22 cellular contexts compared by ENCODE assay signal in the genomic region with DNA sequence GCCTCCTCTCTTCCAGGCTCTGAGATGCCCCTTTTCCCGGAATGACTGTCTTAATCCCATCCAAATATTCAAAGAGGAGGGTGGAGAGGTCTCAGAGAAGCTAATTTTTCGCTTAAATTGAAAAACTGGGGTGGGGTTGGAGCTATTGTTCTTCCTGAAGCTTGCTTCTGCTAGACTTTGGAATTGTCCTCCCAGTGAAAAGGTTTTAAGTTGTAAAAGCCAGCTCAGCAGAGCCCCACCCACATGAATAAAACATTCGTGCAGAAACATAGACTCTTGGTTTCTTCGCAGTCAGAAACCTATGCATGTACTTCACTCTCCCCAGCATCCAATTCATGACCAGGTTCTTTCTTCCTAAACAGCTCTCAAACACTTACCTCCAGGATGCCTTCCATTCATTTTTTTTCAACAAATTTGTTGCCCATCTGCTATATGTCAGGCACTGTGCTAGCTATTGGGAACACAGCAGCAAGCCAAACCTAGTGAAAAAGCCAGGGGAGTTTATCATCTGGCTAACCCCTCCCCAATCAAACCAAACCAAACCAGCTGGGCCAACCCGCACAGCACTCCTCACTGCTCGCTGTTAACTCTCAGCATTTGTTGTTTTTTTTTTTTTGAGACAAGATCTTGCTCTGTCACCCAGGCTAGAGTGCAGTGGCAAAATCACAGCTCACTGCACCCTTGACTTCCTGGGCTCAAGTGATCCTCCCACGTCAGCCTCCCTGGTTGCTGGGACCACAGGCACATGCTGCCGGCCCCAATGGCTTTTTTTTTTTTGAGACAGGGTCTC. TPM values are rescaled to one million over a fixed set of nuclear protein-coding genes. Genes with fewer than 3 reads are reported as not detected.
A peak's percentile ranks its signal among the peaks of the same experiment; 100 is the strongest.
DNase-seq lines count a peak whose midpoint lies in the region; ATAC-seq, FAIRE-seq and TF ChIP-seq lines count a peak whose summit lies in the region.
"Had no signal": no experiment of that assay in that cellular context is flagged by ENCODE, and none has a peak within 500 bp of the region (broad histone marks: within the 10 kb centered on the region; RNA-seq: fewer than 3 reads in every experiment).

No MANE protein-coding gene starts in this region.

- no TSS peak for BruUV-seq in K562 (replicated peaks; lab: Mats Ljungman, UMichigan)

- CTCF ChIA-PET in K562 (lab: Yijun Ruan, JAX; ENCODE audit: low intra/inter-chr PET ratio): no interaction called here

- no peak overlapping the region for H2AFZ ChIP-seq in K562 (ENCODE audit: low read depth, low read length)
- no peak overlapping the region for H2AFZ ChIP-seq in smooth muscle cell (ENCODE audit: low read depth)

- H3K36me3 ChIP-seq in K562 (ENCODE audit: control insufficient read depth, insufficient read depth, low read length): no peaks in the 10 kb centered on the region
- no peaks in the 10 kb centered on the region for H3K36me3 ChIP-seq in lung (ENCODE audit: control insufficient read depth in 2 of 2, insufficient read depth in 2 of 2, low read length in 2 of 2)
- H3K36me3 ChIP-seq in smooth muscle cell (ENCODE audit: low read depth): no peaks in the 10 kb centered on the region
- no peaks in the 10 kb centered on the region for H3K36me3 ChIP-seq in prostate gland

- H3K27me3 ChIP-seq in K562 (ENCODE audit: control insufficient read depth in 2 of 2, insufficient read depth in 2 of 2, low read length in 2 of 2) (peaks cover 0 to 5% of the 10 kb centered on the region in 2 experiments; a peak in 2 of 5 replicates), lung (ENCODE audit: control insufficient read depth, insufficient read depth) (no peaks in the 10 kb centered on the region), smooth muscle cell (ENCODE audit: low read depth) (no peaks in the 10 kb centered on the region), prostate gland (replicated peaks; ENCODE audit: insufficient read depth) (no peaks in the 10 kb centered on the region)

- POLR2A ChIA-PET in K562 (lab: Yijun Ruan, JAX): no interaction called here

- no peaks in the 10 kb centered on the region for H3K9me1 ChIP-seq in K562 (ENCODE audit: control insufficient read depth, insufficient read depth, low read length)

- H3K9me3 ChIP-seq in K562 (replicated peaks; ENCODE audit: control insufficient read depth, insufficient read depth, low read depth, low read length) (no peaks in the 10 kb centered on the region; the same call in 1 of the 2 replicates), lung (ENCODE audit: control insufficient read depth in 2 of 2, insufficient read depth in 1 of 2, low read length in 1 of 2) (no peaks in the 10 kb centered on the region), smooth muscle cell (replicated peaks; ENCODE audit: low read depth) (no peaks in the 10 kb centered on the region), prostate gland (no peaks in the 10 kb centered on the region)

- TF ChIP-seq RAD21 in K562 (CRISPR knock-in tag; conservative IDR thresholded peaks at IDR 0.05 in 1 of 2, IDR thresholded peaks at IDR 0.05 in 1 of 2): no peak

- H3K79me2 ChIP-seq in K562 (ENCODE audit: control insufficient read depth, insufficient read depth, low read length) (no peaks in the 10 kb centered on the region), smooth muscle cell (ENCODE audit: low read depth) (no peaks in the 10 kb centered on the region)

- in situ Hi-C loops in K562 (cut with MboI): no loop called here

- peak; percentile 44 for DNase-seq in LoVo (ENCODE audit: low spot score)
- DNase-seq in K562 (ENCODE audit: extremely low read depth in 1 of 4, low spot score in 3 of 4): peak in 1 of 4 experiments; percentile 6
- no peak for DNase-seq in lung (ENCODE audit: low spot score)
- DNase-seq in smooth muscle cell (lab: John Stamatoyannopoulos, UW; ENCODE audit: unreplicated experiment): no peak
- DNase-seq in GM03348 (ENCODE audit: low spot score): no peak
- no peak for DNase-seq in prostate gland (ENCODE audit: low spot score)
- DNase-seq: activated B cell treated with CpG ODN at 0.5 μM for 24 hours; activated CD4-positive, alpha-beta memory T cell treated with anti-CD3 and anti-CD28 coated beads, Interleukin-2, amount 10 ng/mL, durations not matched to agents 7 days and 5 days; activated T-cell treated with anti-CD3 and anti-CD28 coated beads, Interleukin-2, amount 50 U/mL, for 4 hours; GF-D8; kidney glomerular epithelial cell; NCI-H1930; NCI-H510A; posterior cingulate gyrus; SHP77 treated with DMSO at 0.1 percent for 48 hours; stimulated activated CD4-positive, alpha-beta T cell treated with anti-CD3 and anti-CD28 coated beads, Interleukin-4, amount 100 ng/mL, for 24 hours had no signal

- no peak for TF ChIP-seq CTCF in K562 (IDR thresholded peaks at IDR 0.05 in 2 of 3, conservative IDR thresholded peaks at IDR 0.05 in 1 of 3; ENCODE audit: insufficient read depth in 2 of 3, low read depth in 1 of 3, low read length in 3 of 3)
- TF ChIP-seq CTCF in lung (IDR thresholded peaks at IDR 0.05; ENCODE audit: control extremely low read depth, extremely low read depth): no peak
- TF ChIP-seq CTCF in smooth muscle cell (IDR thresholded peaks at IDR 0.05; ENCODE audit: borderline replicate concordance, insufficient read depth, poor library complexity, severe bottlenecking): no peak
- TF ChIP-seq CTCF in prostate gland (IDR thresholded peaks at IDR 0.05): no peak

- H3K27ac ChIP-seq in K562 (ENCODE audit: extremely low read depth, low read depth, low read length) (no peak overlapping the region), lung (ENCODE audit: low read depth in 1 of 2, low read length in 1 of 2) (peak overlapping the region in 1 of 2 donors; percentile 53), smooth muscle cell (ENCODE audit: low read depth) (no peak overlapping the region), prostate gland (no peak overlapping the region)
- H3K27ac ChIP-seq: skin epidermis had no signal

- no peak overlapping the region for H3K4me2 ChIP-seq in K562 (ENCODE audit: insufficient read depth, low read length)
- no peak overlapping the region for H3K4me2 ChIP-seq in smooth muscle cell

- no peak overlapping the region for H3K9ac ChIP-seq in K562 (ENCODE audit: insufficient read depth in 1 of 2, low read depth in 2 of 2, low read length in 2 of 2)
- H3K9ac ChIP-seq in smooth muscle cell (ENCODE audit: low read depth): no peak overlapping the region

- intact Hi-C loops in K562 (cut with micrococcal nuclease): no loop called here
- intact Hi-C loops in prostate gland (cut with DNase I): no loop called here

- TF ChIP-seq EP300 in K562 (IDR thresholded peaks at IDR 0.05; ENCODE audit: low read length): no peak

- TF ChIP-seq POLR2A in K562 (conservative IDR thresholded peaks at IDR 0.05) (no peak), GM18505 (IDR thresholded peaks at IDR 0.05; ENCODE audit: borderline replicate concordance, extremely low read depth, insufficient read depth, insufficient read length) (no peak), prostate gland (IDR thresholded peaks at IDR 0.05) (no peak)

- ATAC-seq in K562: peak; percentile 70
- peak; percentile 39 for ATAC-seq in lung (ENCODE audit: insufficient read depth, low FRiP score)
- no peak for ATAC-seq in HG02678 (IDR thresholded peaks at IDR 0.05; ENCODE audit: unreplicated experiment)
- ATAC-seq in GM18505 (IDR thresholded peaks at IDR 0.05; ENCODE audit: unreplicated experiment): no peak
- ATAC-seq: activated T-cell treated with anti-CD3 and anti-CD28 coated beads, Interleukin-2, amount 50 U/mL, for 4 hours had no signal

- no peaks in the 10 kb centered on the region for H3F3A ChIP-seq in smooth muscle cell (ENCODE audit: low read depth)

- 11% methylated on average over 8 of the region's 8 CpGs for WGBS in K562 (ENCODE audit: insufficient coverage, low coverage, missing lambda C conversion rate)
- WGBS in lung, 2 donors: 59 to 69% methylated on average over 8 of the region's 8 CpGs
- WGBS in smooth muscle cell (ENCODE audit: low lambda C conversion rate): 75% methylated on average over 8 of the region's 8 CpGs
- 65% methylated on average over 8 of the region's 8 CpGs for WGBS in prostate gland

- H3K4me3 ChIP-seq in K562 (no peak overlapping the region), lung (no peak overlapping the region), smooth muscle cell (peak overlapping the region; percentile 13), prostate gland (no peak overlapping the region)
- H3K4me3 ChIP-seq: skin epidermis had no signal

- H3K4me1 ChIP-seq in K562 (replicated peaks in 1 of 2; ENCODE audit: control insufficient read depth in 2 of 2, insufficient read depth in 2 of 2, low read length in 2 of 2) (no peaks in the 10 kb centered on the region), lung (ENCODE audit: control insufficient read depth in 2 of 2, insufficient read depth in 2 of 2, low read length in 2 of 2) (no peaks in the 10 kb centered on the region), smooth muscle cell (ENCODE audit: low read depth) (no peaks in the 10 kb centered on the region), prostate gland (replicated peaks) (no peaks in the 10 kb centered on the region)

- FAIRE-seq in K562 (lab: Jason Lieb, UNC): no peak
- FAIRE-seq: astrocyte, D721Med, GM12892 had no signal

- H4K20me1 ChIP-seq in K562 (replicated peaks; ENCODE audit: control insufficient read depth, insufficient read depth, low read length) (no peaks in the 10 kb centered on the region), smooth muscle cell (ENCODE audit: low read depth) (no peaks in the 10 kb centered on the region)

RNA-seq across cellular contexts. Expression of gene OCLN, which starts 37.9 kb away (rescaled TPM):
- 0.58 and 2.8 TPM in 2 replicates for total RNA-seq in K562 (2011; cell fraction: chromatin; rRNA removed; ENCODE audit: low replicate concordance)
- total RNA-seq in K562 (2011; cell fraction: nucleolus; rRNA removed): 0.33 and 0.53 TPM in 2 replicates
- 1.4 and 2.7 TPM in 2 replicates for total RNA-seq in K562 (2011; cell fraction: nucleoplasm; rRNA removed)
- total RNA-seq in K562 (2014; rRNA removed): 0.05 and 0.08 TPM in 2 replicates
- 0.22 and 0.29 TPM in 2 replicates for total RNA-seq in K562 (2014; rRNA removed; fragmentation: Illumina TruSeq; extraction: Trizol)
- 0.23 and 0.29 TPM in 2 replicates for total RNA-seq in K562 (2015; rRNA removed; fragmentation: Illumina TruSeq; extraction: Trizol)
- total RNA-seq in K562 (2021): 0.27 and 0.29 TPM in 2 replicates
- 0.09 and 0.15 TPM in 2 replicates for polyA plus RNA-seq in K562 (2011; rRNA removed)
- 0.01 and 0.03 TPM in 2 replicates for polyA plus RNA-seq in K562 (2011; cell fraction: cytosol; rRNA removed)
- 0.11 and 0.20 TPM in 2 replicates for polyA plus RNA-seq in K562 (2011; cell fraction: nucleus; rRNA removed)
- 0.09 and 0.11 TPM in 2 replicates for polyA plus RNA-seq in K562 (2012)
- 0.03 and 0.06 TPM in 2 replicates for polyA plus RNA-seq in K562 (2014; fragmentation: Illumina TruSeq; extraction: Trizol)
- polyA plus RNA-seq in K562 (2014; fragmentation: Nextera tagmentation; extraction: Ambion mirVana): under 1 TPM; 0.06 to 0.08 TPM
- polyA plus RNA-seq in K562 (2014; rRNA removed): 0.19 and 0.22 TPM in 2 replicates
- polyA minus RNA-seq in K562 (2011; rRNA and poly(A)+ RNA removed): 0.39 and 0.42 TPM in 2 replicates
- polyA minus RNA-seq in K562 (2011; cell fraction: cytosol; rRNA and poly(A)+ RNA removed): 0.19 TPM in 1 of 2 replicates, not detected in the other
- polyA minus RNA-seq in K562 (2011; cell fraction: nucleus; rRNA and poly(A)+ RNA removed): 0.40 and 0.44 TPM in 2 replicates
- 100 to 1,000 TPM in 1 of 2 donors, 10 to 100 TPM in 1; 70.3 to 129 TPM for total RNA-seq in lung
- 10 to 100 TPM; 19.7 to 23.0 TPM for polyA plus RNA-seq in lung
- 9.0 and 10.4 TPM in 2 replicates for total RNA-seq in smooth muscle cell
- polyA plus RNA-seq in smooth muscle cell: 0.94 and 4.1 TPM in 2 replicates
- 10 to 100 TPM; 20.2 to 26.8 TPM for total RNA-seq in prostate gland

RNA-seq across cellular contexts. Expression of gene MARVELD2, which starts 39.7 kb away (rescaled TPM):
- total RNA-seq in K562 (2011; cell fraction: chromatin; rRNA removed; ENCODE audit: low replicate concordance): 0.72 and 0.79 TPM in 2 replicates
- 0.33 and 0.92 TPM in 2 replicates for total RNA-seq in K562 (2011; cell fraction: nucleolus; rRNA removed)
- 0.69 and 0.95 TPM in 2 replicates for total RNA-seq in K562 (2011; cell fraction: nucleoplasm; rRNA removed)
- total RNA-seq in K562 (2014; rRNA removed) (0.08 TPM in 1 of 2 replicates, not detected in the other), K562 (2014; rRNA removed; fragmentation: Illumina TruSeq; extraction: Trizol) (0.04 and 0.13 TPM in 2 replicates), K562 (2015; rRNA removed; fragmentation: Illumina TruSeq; extraction: Trizol) (0.29 and 0.30 TPM in 2 replicates), K562 (2021) (0.09 and 0.13 TPM in 2 replicates), lung (10 to 100 TPM; 25.6 to 39.6 TPM), smooth muscle cell (6.1 and 8.3 TPM in 2 replicates), prostate gland (10 to 100 TPM in 1 of 2 donors, 1 to 10 TPM in 1; 9.5 to 30.1 TPM)
- polyA plus RNA-seq in K562 (2011; rRNA removed) (0.05 and 0.21 TPM in 2 replicates), K562 (2014; fragmentation: Illumina TruSeq; extraction: Trizol) (0.03 TPM in 2 replicates), K562 (2014; fragmentation: Nextera tagmentation; extraction: Ambion mirVana) (under 1 TPM in 1 of 2 experiments, not detected in 1; 0.03 TPM), K562 (2014; rRNA removed) (0.07 TPM in 1 of 2 replicates, not detected in the other), lung (1 to 10 TPM; 5.6 to 6.2 TPM), smooth muscle cell (1.4 and 11.0 TPM in 2 replicates)
- 0.07 TPM in 1 of 2 replicates, not detected in the other for polyA plus RNA-seq in K562 (2011; cell fraction: cytosol; rRNA removed)
- polyA plus RNA-seq in K562 (2011; cell fraction: nucleus; rRNA removed): 0.20 and 0.34 TPM in 2 replicates
- polyA plus RNA-seq in K562 (2012): 0.03 and 0.08 TPM in 2 replicates
- polyA minus RNA-seq in K562 (2011; rRNA and poly(A)+ RNA removed): 0.25 and 0.54 TPM in 2 replicates
- polyA minus RNA-seq in K562 (2011; cell fraction: cytosol; rRNA and poly(A)+ RNA removed): not detected in 2 replicates
- polyA minus RNA-seq in K562 (2011; cell fraction: nucleus; rRNA and poly(A)+ RNA removed): 0.40 and 0.56 TPM in 2 replicates

Comparison
In these comparisons a context has a peak if more than half of its experiments do, and no peak if none do; other contexts are left out.
1. ATAC-seq: peak in K562 (single experiment) and lung (single experiment); none in HG02678 (single experiment) and GM18505 (single experiment).